In genomic region chr5:82418608-82418950, GRCh38 we compare ENCODE assay signal across 15 cellular contexts.
"Had no signal": no experiment of that assay in that cellular context is flagged by ENCODE, and none has a peak within 500 bp of the region (broad histone marks: within the 10 kb centered on the region; RNA-seq: fewer than 3 reads in every experiment).

No MANE protein-coding gene starts in this region.

- H3K27me3 ChIP-seq: ascending aorta, neutrophil, transverse colon had no signal

- ATAC-seq: activated T-cell treated with anti-CD3 and anti-CD28 coated beads, Interleukin-2, amount 50 U/mL, for 4 hours; natural killer cell had no signal

- H3K9me3 ChIP-seq: ascending aorta, neutrophil, transverse colon had no signal

- H3K27me3 Mint-ChIP-seq: activated CD4-positive, alpha-beta T cell treated with anti-CD3 and anti-CD28 coated beads, Interleukin-2, amount 10 ng/mL, durations not matched to agents 24 days and 14 days had no signal

- H3K9me3 Mint-ChIP-seq: activated T-cell treated with anti-CD3 and anti-CD28 coated beads, Interleukin-2, amount 50 U/mL, for 4 hours; natural killer cell had no signal

- H3K36me3 Mint-ChIP-seq: natural killer cell had no signal

- H3K4me1 ChIP-seq: transverse colon had no signal

- H3K4me3 ChIP-seq: ascending aorta, transverse colon had no signal

- H3K27ac ChIP-seq: ascending aorta, neutrophil, transverse colon had no signal

- H3K27ac Mint-ChIP-seq: activated CD4-positive, alpha-beta T cell treated with anti-CD3 and anti-CD28 coated beads, Interleukin-2, amount 10 ng/mL, durations not matched to agents 24 days and 14 days; natural killer cell; T-helper 1 cell treated with Interleukin-12 subunit alpha and Interleukin-12 subunit beta and Interleukin-4 antibody, amounts not matched to agents 30 μg/mL and 1 μg/mL, for 36 hours had no signal

- H3K4me3 Mint-ChIP-seq: activated CD4-positive, alpha-beta T cell treated with anti-CD3 and anti-CD28 coated beads, Interleukin-2, amount 10 ng/mL, durations not matched to agents 24 days and 14 days; activated T-cell treated with anti-CD3 and anti-CD28 coated beads, Interleukin-2, amount 50 U/mL, for 4 hours; natural killer cell; T-helper 1 cell treated with Interleukin-12 subunit alpha and Interleukin-12 subunit beta and Interleukin-4 antibody, amounts not matched to agents 30 μg/mL and 1 μg/mL, for 36 hours had no signal

- DNase-seq: activated CD4-positive, alpha-beta T cell treated with anti-CD3 and anti-CD28 coated beads, Interleukin-2, amount 10 ng/mL, durations not matched to agents 24 days and 14 days; activated CD8-positive, alpha-beta memory T cell treated with anti-CD3 and anti-CD28 coated beads, Interleukin-2, amount 50 U/mL, for 4 hours; activated effector memory CD4-positive, alpha-beta T cell treated with Interleukin-2 at 50 U/mL for 16 hours; activated naive CD4-positive, alpha-beta T cell treated with anti-CD3 and anti-CD28 coated beads, Interleukin-2, amount 50 U/mL, for 16 hours; activated T-cell treated with anti-CD3 and anti-CD28 coated beads, Interleukin-2, amount 50 U/mL, for 4 hours; dermis blood vessel endothelial cell; effector memory CD4-positive, alpha-beta T cell; natural killer cell; retina; stimulated activated CD8-positive, alpha-beta memory T cell treated with anti-CD3 and anti-CD28 coated beads, Interleukin-4, amount 100 ng/mL, for 48 hours; stimulated activated naive CD4-positive, alpha-beta T cell treated with Interleukin-2 at 50 U/mL for 16 hours; transverse colon had no signal

- H3K36me3 ChIP-seq: ascending aorta, neutrophil, transverse colon had no signal
